8 cellular contexts compared by ENCODE assay signal in genomic region chr17:76737676-76738467, GRCh38. TPM values are rescaled to one million over a fixed set of nuclear protein-coding genes. Genes with fewer than 3 reads are reported as not detected.
DNase-seq lines count a peak whose midpoint lies in the region; ATAC-seq and TF ChIP-seq lines count a peak whose summit lies in the region.

MFSD11 (plus strand) TSS chr17:76738119; CDS start chr17:76738353, 234 bp downstream.

- H3K27me3 Mint-ChIP-seq in CD8-positive, alpha-beta T cell (ENCODE audit: low read depth) = no peaks in the 10 kb centered on the region
- H3K27me3 Mint-ChIP-seq in effector memory CD8-positive, alpha-beta T cell = no peaks in the 10 kb centered on the region

- TF ChIP-seq CTCF in CD8-positive, alpha-beta T cell (IDR thresholded peaks at IDR 0.05) = no peak

- peak within 1 kb of the TSS; percentile 95 for H3K4me3 Mint-ChIP-seq in CD8-positive, alpha-beta T cell
- H3K4me3 Mint-ChIP-seq in effector memory CD8-positive, alpha-beta T cell = peak within 1 kb of the TSS; percentile 96 to 97

- peak within 1 kb of the TSS; percentile 97 for H3K27ac Mint-ChIP-seq in CD8-positive, alpha-beta T cell
- H3K27ac Mint-ChIP-seq in effector memory CD8-positive, alpha-beta T cell = peak within 1 kb of the TSS; percentile 98 to 99

- DNase-seq in CD8-positive, alpha-beta T cell = peak; percentile 86 to 95 (median 90)
- peak; percentile 92 for DNase-seq in HK-2 (ENCODE audit: unreplicated experiment)
- DNase-seq in NK-92 treated with Interleukin-12 subunit alpha and Interleukin-12 subunit beta, amount 100 ng/mL, for 24 hours (lab: John Stamatoyannopoulos, UW) = peak; percentile 91
- peak; percentile 81 to 91 (median 87) for DNase-seq in activated CD8-positive, alpha-beta memory T cell treated with anti-CD3 and anti-CD28 coated beads for 48 hours (ENCODE audit: low read depth in 2 of 3, low spot score in 2 of 3)
- DNase-seq in effector memory CD8-positive, alpha-beta T cell = peak; percentile 88 to 93 (median 91)
- peak; percentile 93 for DNase-seq in medulla oblongata (ENCODE audit: extremely low spot score)
- DNase-seq in stimulated activated CD4-positive, alpha-beta T cell treated with anti-CD3 and anti-CD28 coated beads, TNF-alpha, amount 100 ng/mL, for 48 hours (ENCODE audit: low read depth in 3 of 3) = peak; percentile 83 to 90 (median 84)

- POLR2A ChIA-PET in CD8-positive, alpha-beta T cell (lab: Charles Lee) = interaction anchor here (0.9 to 3.8 kb wide), 13 partner anchors 11 to 1220 kb away, joined by 3 to 80 read pairs (median 5); partner anchors contain the start of genes JMJD6, METTL23, TNRC6C and UBE2O

- intact Hi-C loops in CD8-positive, alpha-beta T cell (cut with DNase I, micrococcal nuclease) = loop anchor here (1.0 to 10.0 kb wide), 16 partner anchors 12 to 1404 kb away; partner anchors contain the start of genes JMJD6 (in 2 of the 2), METTL23 (in 2 of the 2), SEC14L1 (in 2 of the 2) and TMC8 (in 1 of the 2)

- peak; percentile 54 for ATAC-seq in CD8-positive, alpha-beta T cell
- peak; percentile 59 for ATAC-seq in GM19463 (IDR thresholded peaks at IDR 0.05; ENCODE audit: unreplicated experiment)
- peak; percentile 69 for ATAC-seq in effector memory CD8-positive, alpha-beta T cell (replicated peaks)

- CTCF ChIA-PET in CD8-positive, alpha-beta T cell (lab: Charles Lee) = interaction anchor here (1.3 to 4.8 kb wide), 2 partner anchors 13 to 23 kb away, joined by 3 to 23 read pairs; no protein-coding TSS in a partner anchor

- H3K36me3 ChIP-seq in CD8-positive, alpha-beta T cell (ENCODE audit: insufficient read depth, low read length) = peaks cover 18% of the 10 kb centered on the region

- no peaks in the 10 kb centered on the region for H3K9me3 ChIP-seq in CD8-positive, alpha-beta T cell (ENCODE audit: low read length)

- H3K4me1 Mint-ChIP-seq in CD8-positive, alpha-beta T cell (ENCODE audit: low read depth) = peaks cover 54% of the 10 kb centered on the region
- H3K4me1 Mint-ChIP-seq in effector memory CD8-positive, alpha-beta T cell (ENCODE audit: low read depth in 2 of 2) = peaks cover 40 to 42% of the 10 kb centered on the region in 2 donors

- no peaks in the 10 kb centered on the region for H3K27me3 ChIP-seq in CD8-positive, alpha-beta T cell (ENCODE audit: insufficient read depth, low read length)

- peaks cover 61% of the 10 kb centered on the region for H3K36me3 Mint-ChIP-seq in CD8-positive, alpha-beta T cell
- peaks cover 73% of the 10 kb centered on the region for H3K36me3 Mint-ChIP-seq in effector memory CD8-positive, alpha-beta T cell (ENCODE audit: insufficient read depth)

- H3K4me3 ChIP-seq in CD8-positive, alpha-beta T cell (ENCODE audit: low read depth, low read length) = peak within 1 kb of the TSS; percentile 88

- no peaks in the 10 kb centered on the region for H3K9me3 Mint-ChIP-seq in CD8-positive, alpha-beta T cell
- no peaks in the 10 kb centered on the region for H3K9me3 Mint-ChIP-seq in effector memory CD8-positive, alpha-beta T cell

- peak within 1 kb of the TSS; percentile 93 for H3K27ac ChIP-seq in CD8-positive, alpha-beta T cell (ENCODE audit: low read depth, low read length)

- peaks cover 40% of the 10 kb centered on the region for H3K4me1 ChIP-seq in CD8-positive, alpha-beta T cell (ENCODE audit: insufficient read depth, low read length)

RNA-seq across cellular contexts. Expression of gene MFSD11, which starts in this region (rescaled TPM):
- total RNA-seq in CD8-positive, alpha-beta T cell = 10 to 100 TPM; 28.6 to 34.4 TPM

Comparison
In these comparisons a context has a peak if more than half of its experiments do, and no peak if none do; other contexts are left out.
1. Peak in every context shown above with its lines: DNase-seq, ATAC-seq, H3K4me3 ChIP-seq and H3K27ac ChIP-seq.